In genomic region chr16:86052926-86053325, GRCh38 we compare ENCODE assay signal across 38 cellular contexts.
"Had no signal": no experiment of that assay in that cellular context is flagged by ENCODE, and none has a peak within 500 bp of the region (broad histone marks: within the 10 kb centered on the region; RNA-seq: fewer than 3 reads in every experiment).

No MANE protein-coding gene starts in this region.

- ATAC-seq: activated CD8-positive, alpha-beta memory T cell treated with anti-CD3 and anti-CD28 coated beads, Interleukin-2, amount 10 ng/mL, durations not matched to agents 7 days and 5 days; PC-3; Right ventricle myocardium inferior had no signal

- H3K36me3 Mint-ChIP-seq: activated CD8-positive, alpha-beta memory T cell treated with anti-CD3 and anti-CD28 coated beads, Interleukin-2, amount 10 ng/mL, durations not matched to agents 7 days and 5 days; activated naive CD4-positive, alpha-beta T cell treated with anti-CD3 and anti-CD28 coated beads, Interleukin-2, amount 10 ng/mL, durations not matched to agents 7 days and 5 days; activated naive CD8-positive, alpha-beta T cell treated with anti-CD3 and anti-CD28 coated beads for 36 hours had no signal

- DNase-seq: activated B cell treated with CpG ODN at 0.5 μM for 24 hours; activated CD4-positive, alpha-beta memory T cell treated with anti-CD3 and anti-CD28 coated beads, Interleukin-2, amount 10 ng/mL, durations not matched to agents 7 days and 5 days; activated CD4-positive, alpha-beta T cell treated with anti-CD3 and anti-CD28 coated beads for 4 hours; activated CD4-positive, CD25-positive, alpha-beta regulatory T cell treated with anti-CD3 and anti-CD28 coated beads, Interleukin-2, amount 50 U/mL, for 72 hours; activated CD8-positive, alpha-beta memory T cell treated with anti-CD3 and anti-CD28 coated beads for 24 hours; activated CD8-positive, alpha-beta memory T cell treated with anti-CD3 and anti-CD28 coated beads, Interleukin-2, amount 10 ng/mL, durations not matched to agents 7 days and 5 days; activated CD8-positive, alpha-beta memory T cell treated with anti-CD3 and anti-CD28 coated beads, Interleukin-2, amount 50 U/mL, for 48 hours; activated effector memory CD4-positive, alpha-beta T cell treated with Interleukin-2 at 50 U/mL for 16 hours; activated naive CD4-positive, alpha-beta T cell treated with anti-CD3 and anti-CD28 coated beads, Interleukin-2, amount 10 ng/mL, durations not matched to agents 7 days and 5 days; activated naive CD8-positive, alpha-beta T cell treated with anti-CD3 and anti-CD28 coated beads for 36 hours; activated T-cell treated with anti-CD3 and anti-CD28 coated beads, Interleukin-2, amount 50 U/mL, for 48 hours; amniotic stem cell; aorta; brain microvascular endothelial cell; central memory CD4-positive, alpha-beta T cell; Kasumi-1; KG1; MG63; MV-4-11; NCI-H1092; NCI-H1436 treated with DMSO at 0.1 percent for 48 hours; NCI-H1694 treated with DMSO at 0.1 percent for 48 hours; NCI-H2029 treated with DMSO at 0.1 percent for 48 hours; NCI-H2107; NCI-H226; NCI-H446 treated with DMSO at 0.1 percent for 48 hours; NCI-H524; NCI-H69; PC-3; RPMI8226; SIG-M5; SW 1271; T-helper 1 cell; T-helper 2 cell; T-helper 9 cell had no signal

- H3K4me1 ChIP-seq: Peyer's patch had no signal

- H3K36me3 ChIP-seq: brain microvascular endothelial cell, MG63, Peyer's patch had no signal

- H3K9me3 ChIP-seq: MG63, Peyer's patch had no signal

- H3K27ac Mint-ChIP-seq: activated B cell treated with CpG ODN at 0.5 μM for 24 hours; activated CD4-positive, alpha-beta memory T cell treated with anti-CD3 and anti-CD28 coated beads, Interleukin-2, amount 10 ng/mL, durations not matched to agents 7 days and 5 days; activated CD8-positive, alpha-beta memory T cell treated with anti-CD3 and anti-CD28 coated beads, Interleukin-2, amount 10 ng/mL, durations not matched to agents 7 days and 5 days; activated naive CD4-positive, alpha-beta T cell treated with anti-CD3 and anti-CD28 coated beads, Interleukin-2, amount 10 ng/mL, durations not matched to agents 7 days and 5 days; activated naive CD8-positive, alpha-beta T cell treated with anti-CD3 and anti-CD28 coated beads for 36 hours had no signal

- H3K27ac ChIP-seq: brain microvascular endothelial cell, Peyer's patch, VCaP had no signal

- H3K4me3 Mint-ChIP-seq: activated B cell treated with CpG ODN at 0.5 μM for 24 hours; activated CD4-positive, alpha-beta memory T cell treated with anti-CD3 and anti-CD28 coated beads, Interleukin-2, amount 10 ng/mL, durations not matched to agents 7 days and 5 days; activated CD8-positive, alpha-beta memory T cell treated with anti-CD3 and anti-CD28 coated beads, Interleukin-2, amount 10 ng/mL, durations not matched to agents 7 days and 5 days; activated naive CD4-positive, alpha-beta T cell treated with anti-CD3 and anti-CD28 coated beads, Interleukin-2, amount 10 ng/mL, durations not matched to agents 7 days and 5 days; activated naive CD8-positive, alpha-beta T cell treated with anti-CD3 and anti-CD28 coated beads for 36 hours had no signal

- H3K9me3 Mint-ChIP-seq: activated B cell treated with CpG ODN at 0.5 μM for 24 hours; activated CD4-positive, alpha-beta memory T cell treated with anti-CD3 and anti-CD28 coated beads, Interleukin-2, amount 10 ng/mL, durations not matched to agents 7 days and 5 days; activated naive CD4-positive, alpha-beta T cell treated with anti-CD3 and anti-CD28 coated beads, Interleukin-2, amount 10 ng/mL, durations not matched to agents 7 days and 5 days; activated naive CD8-positive, alpha-beta T cell treated with anti-CD3 and anti-CD28 coated beads for 36 hours had no signal

- H3K4me1 Mint-ChIP-seq: activated B cell treated with CpG ODN at 0.5 μM for 24 hours; activated CD4-positive, alpha-beta memory T cell treated with anti-CD3 and anti-CD28 coated beads, Interleukin-2, amount 10 ng/mL, durations not matched to agents 7 days and 5 days; activated CD8-positive, alpha-beta memory T cell treated with anti-CD3 and anti-CD28 coated beads, Interleukin-2, amount 10 ng/mL, durations not matched to agents 7 days and 5 days; activated naive CD4-positive, alpha-beta T cell treated with anti-CD3 and anti-CD28 coated beads, Interleukin-2, amount 10 ng/mL, durations not matched to agents 7 days and 5 days had no signal

- H3K27me3 ChIP-seq: Peyer's patch had no signal

- H3K4me3 ChIP-seq: MG63, Peyer's patch had no signal
